8 cellular contexts compared by ENCODE assay signal in genomic region chr3:179324270-179324754, GRCh38. TPM values are rescaled to one million over a fixed set of nuclear protein-coding genes. Genes with fewer than 3 reads are reported as not detected.
DNase-seq lines count a peak whose midpoint lies in the region; ATAC-seq and TF ChIP-seq lines count a peak whose summit lies in the region.

No MANE protein-coding gene starts in this region.

- H4K91ac ChIP-seq in H9 (ENCODE audit: insufficient read length, low read depth, low read length) = no peak overlapping the region

- H3K4me1 Mint-ChIP-seq in CD14-positive monocyte = peaks cover 31% of the 10 kb centered on the region
- peaks cover 20 to 24% of the 10 kb centered on the region in 2 experiments for H3K4me1 Mint-ChIP-seq in H9
- H3K4me1 Mint-ChIP-seq in T-helper 1 cell treated with Interleukin-12 subunit alpha and Interleukin-12 subunit beta and Interleukin-4 antibody, amounts not matched to agents 30 μg/mL and 1 μg/mL, for 36 hours (ENCODE audit: low read depth) = peaks cover 30% of the 10 kb centered on the region

- no peak for ATAC-seq in psoas muscle
- no peak for ATAC-seq in GM18870 (IDR thresholded peaks at IDR 0.05; ENCODE audit: unreplicated experiment)

- no peak overlapping the region for H3K18ac ChIP-seq in H9 (ENCODE audit: insufficient read length, low read depth, low read length)

- no peak for DNase-seq in CD14-positive monocyte (ENCODE audit: low spot score)
- DNase-seq in H9 = no peak
- DNase-seq in fibroblast of gingiva (ENCODE audit: low read depth) = peak; percentile 26
- DNase-seq in psoas muscle = no peak
- no peak for DNase-seq in medulla oblongata (ENCODE audit: extremely low spot score)
- no peak for DNase-seq in stimulated activated CD4-positive, alpha-beta T cell treated with anti-CD3 and anti-CD28 coated beads, Interleukin-12 subunit alpha, Interleukin-12 subunit beta, amount 100 ng/mL, for 4 hours

- WGBS in H9 (ENCODE audit: extremely low coverage, insufficient read length, low lambda C conversion rate) = no CpG with 5 or more reads among the region's 8 CpGs
- WGBS in psoas muscle, 3 donors = 6 to 8% (median 6%) methylated on average over 8 of the region's 8 CpGs

- H4K8ac ChIP-seq in H9 (replicated peaks; ENCODE audit: insufficient read length, low read depth, low read length) = no peak overlapping the region

- H3K27me3 ChIP-seq in H9 (ENCODE audit: insufficient read depth, low read length) (no peaks in the 10 kb centered on the region), psoas muscle (ENCODE audit: insufficient read depth in 3 of 3, low read length in 2 of 3) (no peaks in the 10 kb centered on the region)

- peak overlapping the region; percentile 61 for H3K4me2 ChIP-seq in H9 (ENCODE audit: insufficient read depth, insufficient read length, low read length)

- H3K79me1 ChIP-seq in H9 (ENCODE audit: insufficient read depth, low read depth, low read length, poor library complexity, severe bottlenecking) = peaks cover 3% of the 10 kb centered on the region

- H3K4me1 ChIP-seq in H9 (ENCODE audit: insufficient read depth, low read length) = no peaks in the 10 kb centered on the region
- H3K4me1 ChIP-seq in psoas muscle = peaks cover 13% of the 10 kb centered on the region

- intact Hi-C loops in CD14-positive monocyte (cut with micrococcal nuclease) (loop anchor here in 1 of 2 donors (5.0 to 10.0 kb wide), 2 partner anchors 177 to 250 kb away; partner anchors contain the start of genes PIK3CA and ZMAT3), psoas muscle (cut with DNase I) (loop anchor here (5.0 kb wide), 2 partner anchors 177 to 238 kb away; partner anchors contain the start of genes ACTL6A (in 1 of the 2) and PIK3CA (in 1 of the 2))

- H3K23ac ChIP-seq in H9 (ENCODE audit: insufficient read length, low read depth, low read length) = no peak overlapping the region

- H3K36me3 ChIP-seq in psoas muscle (ENCODE audit: insufficient read depth in 1 of 2, low read depth in 1 of 2) = peaks cover 0 to 40% of the 10 kb centered on the region in 2 donors

- no peak overlapping the region for H3T11ph ChIP-seq in H9 (ENCODE audit: low read length)

- H3K36me3 Mint-ChIP-seq in CD14-positive monocyte = peaks cover 14 to 29% of the 10 kb centered on the region in 2 donors
- H3K36me3 Mint-ChIP-seq in H9 (ENCODE audit: insufficient read depth in 1 of 3, low read depth in 3 of 3) = peaks cover 8 to 27% (median 27%) of the 10 kb centered on the region in 3 experiments; a peak in 6 of 7 replicates
- H3K36me3 Mint-ChIP-seq in T-helper 1 cell treated with Interleukin-12 subunit alpha and Interleukin-12 subunit beta and Interleukin-4 antibody, amounts not matched to agents 30 μg/mL and 1 μg/mL, for 36 hours (ENCODE audit: low read depth) = peaks cover 15% of the 10 kb centered on the region

- peaks cover 2 to 7% (median 4%) of the 10 kb centered on the region in 3 donors for H3K27me3 Mint-ChIP-seq in CD14-positive monocyte (ENCODE audit: low read depth in 3 of 3)
- peaks cover 12% of the 10 kb centered on the region for H3K27me3 Mint-ChIP-seq in H9 (ENCODE audit: low read depth)
- H3K27me3 Mint-ChIP-seq in T-helper 1 cell treated with Interleukin-12 subunit alpha and Interleukin-12 subunit beta and Interleukin-4 antibody, amounts not matched to agents 30 μg/mL and 1 μg/mL, for 36 hours (ENCODE audit: low read depth) = peaks cover 18% of the 10 kb centered on the region

- H3K9me3 ChIP-seq in H9 (ENCODE audit: control insufficient read depth, low read depth, low read length) = no peaks in the 10 kb centered on the region
- H3K9me3 ChIP-seq in psoas muscle = no peaks in the 10 kb centered on the region

- H3K4me3 ChIP-seq in psoas muscle = peak overlapping the region; percentile 99

- H4K5ac ChIP-seq in H9 (ENCODE audit: insufficient read length, low read depth, low read length) = no peak overlapping the region

- no peak overlapping the region for H2BK15ac ChIP-seq in H9 (ENCODE audit: low read depth, low read length)

- H3K27ac ChIP-seq in H9 (ENCODE audit: insufficient read length, low read depth, low read length) (no peak overlapping the region), psoas muscle (peak overlapping the region; percentile 94)

- H2BK120ac ChIP-seq in H9 (ENCODE audit: low read depth, low read length, poor library complexity, severe bottlenecking) = no peak overlapping the region

- H2BK20ac ChIP-seq in H9 (ENCODE audit: low read depth, low read length, poor library complexity, severe bottlenecking) = no peak overlapping the region

- peak overlapping the region; percentile 87 for H3K9ac ChIP-seq in H9 (ENCODE audit: extremely low read depth, insufficient read length, low read length)

- no peak overlapping the region for H2BK12ac ChIP-seq in H9 (ENCODE audit: insufficient read length, low read depth, low read length)

- no peak overlapping the region for H2AK5ac ChIP-seq in H9 (ENCODE audit: insufficient read length, low read length)

- H3K23me2 ChIP-seq in H9 (ENCODE audit: insufficient read length, low read depth, low read length, poor library complexity, severe bottlenecking) = peaks cover 5% of the 10 kb centered on the region

- no peak overlapping the region for H3K14ac ChIP-seq in H9 (ENCODE audit: insufficient read depth, low read length)

- no peak overlapping the region for H2AFZ ChIP-seq in H9 (ENCODE audit: low read length)

- H3K27ac Mint-ChIP-seq in CD14-positive monocyte (peak overlapping the region in 1 of 7 donors; percentile 20), H9 (peak overlapping the region in 1 of 3 experiments; percentile 37; a peak in 2 of 7 replicates)
- H3K27ac Mint-ChIP-seq in T-helper 1 cell treated with Interleukin-12 subunit alpha and Interleukin-12 subunit beta and Interleukin-4 antibody, amounts not matched to agents 30 μg/mL and 1 μg/mL, for 36 hours = peak overlapping the region; percentile 97

- H3K9me3 Mint-ChIP-seq in CD14-positive monocyte = no peaks in the 10 kb centered on the region
- no peaks in the 10 kb centered on the region for H3K9me3 Mint-ChIP-seq in H9
- no peaks in the 10 kb centered on the region for H3K9me3 Mint-ChIP-seq in T-helper 1 cell treated with Interleukin-12 subunit alpha and Interleukin-12 subunit beta and Interleukin-4 antibody, amounts not matched to agents 30 μg/mL and 1 μg/mL, for 36 hours

- no peak overlapping the region for H3K56ac ChIP-seq in H9 (ENCODE audit: insufficient read length, low read depth, low read length)

- no peak overlapping the region for H2BK5ac ChIP-seq in H9 (ENCODE audit: insufficient read length, low read length)

- no peaks in the 10 kb centered on the region for H4K20me1 ChIP-seq in H9 (ENCODE audit: control insufficient read depth, insufficient read depth, insufficient read length)

- no peak overlapping the region for H3K4ac ChIP-seq in H9 (ENCODE audit: low read depth, low read length)

- H3K79me2 ChIP-seq in H9 (ENCODE audit: insufficient read depth, low read length) = peaks cover 11% of the 10 kb centered on the region; the same call in 1 of the 2 replicates

- TF ChIP-seq CTCF in CD14-positive monocyte (IDR thresholded peaks at IDR 0.05) = no peak
- TF ChIP-seq CTCF in H9 (conservative IDR thresholded peaks at IDR 0.05) = no peak
- no peak for TF ChIP-seq CTCF in psoas muscle (IDR thresholded peaks at IDR 0.05)

- H3K4me3 Mint-ChIP-seq in CD14-positive monocyte (peak overlapping the region; percentile 86 to 95), H9 (peak overlapping the region; percentile 88 to 93)
- H3K4me3 Mint-ChIP-seq in T-helper 1 cell treated with Interleukin-12 subunit alpha and Interleukin-12 subunit beta and Interleukin-4 antibody, amounts not matched to agents 30 μg/mL and 1 μg/mL, for 36 hours = peak overlapping the region; percentile 92

RNA-seq across cellular contexts. Expression of gene ZNF639, which starts 1.5 kb away (rescaled TPM):
- polyA plus RNA-seq in CD14-positive monocyte = 10 to 100 TPM; 17.7 to 17.9 TPM
- total RNA-seq in H9 (2021) = 44.1 and 44.7 TPM in 2 replicates
- total RNA-seq in psoas muscle = 10 to 100 TPM; 22.9 to 30.7 (median 27.9) TPM
- polyA plus RNA-seq in psoas muscle = 10 to 100 TPM; 16.2 to 45.4 (median 25.8) TPM

RNA-seq across cellular contexts. Expression of gene MFN1, which starts 23.2 kb away (rescaled TPM):
- polyA plus RNA-seq in CD14-positive monocyte (10 to 100 TPM in 1 of 2 donors, 1 to 10 TPM in 1; 5.6 to 12.2 TPM), psoas muscle (10 to 100 TPM; 14.6 to 34.5 (median 18.9) TPM)
- total RNA-seq in H9 (2021) (45.2 and 46.0 TPM in 2 replicates), psoas muscle (10 to 100 TPM; 23.8 to 42.9 (median 36.3) TPM)
